10 cellular contexts compared by ENCODE assay signal in genomic region chr5:17000296-17000939, GRCh38.
DNase-seq lines count a peak whose midpoint lies in the region; ATAC-seq and TF ChIP-seq lines count a peak whose summit lies in the region.
"Had no signal": no experiment of that assay in that cellular context is flagged by ENCODE, and none has a peak within 500 bp of the region (broad histone marks: within the 10 kb centered on the region; RNA-seq: fewer than 3 reads in every experiment).

No MANE protein-coding gene starts in this region.

- H3K79me2 ChIP-seq in fibroblast of lung (ENCODE audit: control insufficient read depth, insufficient read depth, low read length) = no peaks in the 10 kb centered on the region

- H3K9me3 ChIP-seq in SJSA1 (replicated peaks) (no peaks in the 10 kb centered on the region), fibroblast of lung (ENCODE audit: control insufficient read depth, insufficient read depth, low read depth, low read length) (no peaks in the 10 kb centered on the region)
- H3K9me3 ChIP-seq: thoracic aorta had no signal

- TF ChIP-seq CTCF in fibroblast of lung (conservative IDR thresholded peaks at IDR 0.05 in 1 of 2, IDR thresholded peaks at IDR 0.05 in 1 of 2; ENCODE audit: low read depth in 1 of 2, low read length in 2 of 2) = no peak

- peaks cover 47% of the 10 kb centered on the region for H3K4me1 ChIP-seq in SJSA1 (replicated peaks)
- peaks cover 5% of the 10 kb centered on the region for H3K4me1 ChIP-seq in fibroblast of lung (ENCODE audit: control insufficient read depth, extremely low read depth, insufficient read depth, low read length)

- no peaks in the 10 kb centered on the region for H3K36me3 ChIP-seq in SJSA1
- H3K36me3 ChIP-seq in fibroblast of lung (ENCODE audit: control insufficient read depth, insufficient read depth, low read length) = no peaks in the 10 kb centered on the region
- H3K36me3 ChIP-seq: thoracic aorta had no signal

- H3K27me3 ChIP-seq in SJSA1 (replicated peaks) = no peaks in the 10 kb centered on the region
- no peaks in the 10 kb centered on the region for H3K27me3 ChIP-seq in fibroblast of lung (ENCODE audit: control insufficient read depth, insufficient read depth, low read length)

- H3K9ac ChIP-seq in fibroblast of lung (ENCODE audit: insufficient read depth, low read length) = no peak overlapping the region

- peak overlapping the region; percentile 64 for H3K4me2 ChIP-seq in fibroblast of lung (ENCODE audit: extremely low read depth, insufficient read depth, low read length)

- ATAC-seq in GM19452 (IDR thresholded peaks at IDR 0.05; ENCODE audit: unreplicated experiment) (no peak), HG02678 (IDR thresholded peaks at IDR 0.05; ENCODE audit: unreplicated experiment) (no peak), GM18907 (IDR thresholded peaks at IDR 0.05; ENCODE audit: unreplicated experiment) (no peak)
- ATAC-seq: natural killer cell treated with Interleukin-12 subunit alpha and Interleukin-12 subunit beta and Interleukin-15 and Interleukin-18, amount 100 ng/mL, for 72 hours had no signal

- peak overlapping the region; percentile 71 for H3K27ac ChIP-seq in SJSA1
- H3K27ac ChIP-seq in fibroblast of lung (ENCODE audit: insufficient read depth, low read length) = peak overlapping the region; percentile 77

- H4K20me1 ChIP-seq in fibroblast of lung (ENCODE audit: control insufficient read depth, extremely low read depth, insufficient read depth, low read length) = no peaks in the 10 kb centered on the region

- DNase-seq in GM04504 (ENCODE audit: low read depth) (peak; percentile 85), SJSA1 (ENCODE audit: low read depth in 1 of 2, low spot score in 2 of 2) (peak; percentile 73 to 98), fibroblast of lung (ENCODE audit: low read depth in 2 of 2) (peak; percentile 95 to 99), skeletal muscle cell (ENCODE audit: low read depth) (peak; percentile 83)
- no peak for DNase-seq in activated CD4-positive, alpha-beta T cell treated with anti-CD3 and anti-CD28 coated beads for 48 hours

- H3K4me3 ChIP-seq in SJSA1 (no peak overlapping the region), fibroblast of lung (replicated peaks in 1 of 4; ENCODE audit: control extremely low read depth in 1 of 4, insufficient read depth in 1 of 4, low read depth in 3 of 4, low read length in 4 of 4) (no peak overlapping the region), skeletal muscle cell (ENCODE audit: low read depth, low read length) (no peak overlapping the region)
- H3K4me3 ChIP-seq: thoracic aorta had no signal

- H2AFZ ChIP-seq in fibroblast of lung (ENCODE audit: low read length) = peak overlapping the region; percentile 68
